1 cellular context compared by ENCODE assay signal in the genomic region with DNA sequence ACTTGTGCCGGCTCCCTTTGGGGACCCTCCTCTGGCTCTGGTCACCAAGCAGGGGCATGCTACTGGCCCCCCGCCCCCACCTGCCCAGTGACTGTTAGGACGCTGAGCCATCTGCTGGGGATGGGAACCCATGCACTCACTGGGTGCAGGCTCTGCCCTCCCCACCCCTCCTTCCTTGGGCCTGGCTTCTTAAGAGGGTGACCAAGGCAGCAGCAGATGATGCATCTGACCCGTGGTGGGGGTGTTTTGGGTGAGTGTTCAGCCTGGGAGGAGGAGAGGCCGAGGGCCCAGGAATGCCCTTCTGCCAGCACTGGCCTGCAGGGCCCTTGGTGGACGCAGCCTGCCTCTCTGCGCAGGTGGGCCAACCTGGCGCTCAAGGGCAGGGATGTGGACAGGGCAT.
TF ChIP-seq lines count a peak whose summit lies in the region.

No MANE protein-coding gene starts in this region.

TF ChIP-seq in H1, 55 proteins besides CTCF, POLR2A, EP300 and RAD21:
- TF ChIP-seq, protein P1, sequence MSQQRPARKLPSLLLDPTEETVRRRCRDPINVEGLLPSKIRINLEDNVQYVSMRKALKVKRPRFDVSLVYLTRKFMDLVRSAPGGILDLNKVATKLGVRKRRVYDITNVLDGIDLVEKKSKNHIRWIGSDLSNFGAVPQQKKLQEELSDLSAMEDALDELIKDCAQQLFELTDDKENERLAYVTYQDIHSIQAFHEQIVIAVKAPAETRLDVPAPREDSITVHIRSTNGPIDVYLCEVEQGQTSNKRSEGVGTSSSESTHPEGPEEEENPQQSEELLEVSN (IDR thresholded peaks at IDR 0.05): no peak
- TF ChIP-seq SUZ12 (IDR thresholded peaks at IDR 0.05; ENCODE audit: low read length) (no peak), HDAC2 (IDR thresholded peaks at IDR 0.05; ENCODE audit: borderline replicate concordance in 1 of 2, low read depth in 2 of 2, low read length in 2 of 2) (no peak), JUN (IDR thresholded peaks at IDR 0.05; ENCODE audit: low read depth, low read length) (no peak), GABPA (IDR thresholded peaks at IDR 0.05; ENCODE audit: borderline replicate concordance, insufficient read depth, low read length) (no peak), EGR1 (IDR thresholded peaks at IDR 0.05; ENCODE audit: borderline replicate concordance, low read depth, low read length) (no peak), BCL11A (IDR thresholded peaks at IDR 0.05; ENCODE audit: low read depth in 2 of 2, low read length in 2 of 2) (no peak), POLR2AphosphoS5 (IDR thresholded peaks at IDR 0.05; ENCODE audit: low read depth, low read length) (no peak), RNF2 (IDR thresholded peaks at IDR 0.05; ENCODE audit: borderline replicate concordance, low read depth, low read length, missing control alignments, poor library complexity, severe bottlenecking) (no peak), KDM5A (IDR thresholded peaks at IDR 0.05; ENCODE audit: low read length) (no peak), FOSL1 (IDR thresholded peaks at IDR 0.05; ENCODE audit: insufficient read depth, low read depth, low read length) (no peak), CHD2 (IDR thresholded peaks at IDR 0.05; ENCODE audit: low read length) (no peak)
- TF ChIP-seq, protein P2, sequence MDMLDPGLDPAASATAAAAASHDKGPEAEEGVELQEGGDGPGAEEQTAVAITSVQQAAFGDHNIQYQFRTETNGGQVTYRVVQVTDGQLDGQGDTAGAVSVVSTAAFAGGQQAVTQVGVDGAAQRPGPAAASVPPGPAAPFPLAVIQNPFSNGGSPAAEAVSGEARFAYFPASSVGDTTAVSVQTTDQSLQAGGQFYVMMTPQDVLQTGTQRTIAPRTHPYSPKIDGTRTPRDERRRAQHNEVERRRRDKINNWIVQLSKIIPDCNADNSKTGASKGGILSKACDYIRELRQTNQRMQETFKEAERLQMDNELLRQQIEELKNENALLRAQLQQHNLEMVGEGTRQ (IDR thresholded peaks at IDR 0.05; ENCODE audit: low read length): no peak
